Comparison of ENCODE assay signal across 8 cellular contexts in the genomic region with DNA sequence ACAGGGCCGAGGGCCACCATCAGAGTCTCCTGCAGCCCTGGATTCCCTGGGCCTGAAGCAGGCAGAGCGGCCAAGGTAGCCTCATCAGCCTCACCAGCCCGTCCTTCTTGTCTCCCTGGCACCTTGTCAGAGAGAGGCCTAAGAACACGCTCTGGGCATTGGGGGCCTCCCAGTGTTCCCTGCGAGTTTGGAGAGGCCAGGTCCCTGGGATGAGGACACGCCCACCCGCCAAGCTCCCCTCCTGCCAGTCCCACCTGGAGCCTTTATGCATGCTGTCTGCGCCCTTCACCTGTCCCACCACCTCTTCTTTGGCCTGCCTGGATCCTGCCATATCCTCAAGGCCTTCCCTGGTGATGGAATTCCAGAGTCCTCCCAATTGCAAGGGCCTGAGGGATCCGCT.
"Had no signal": no experiment of that assay in that cellular context is flagged by ENCODE, and none has a peak within 500 bp of the region (broad histone marks: within the 10 kb centered on the region; RNA-seq: fewer than 3 reads in every experiment).

No MANE protein-coding gene starts in this region.

- H3K4me3 ChIP-seq: coronary artery, mucosa of descending colon, pancreas, sigmoid colon, thoracic aorta had no signal

- H3K9me3 ChIP-seq: mucosa of descending colon, neutrophil, pancreas, sigmoid colon, thoracic aorta had no signal

- H3K36me3 ChIP-seq: brain microvascular endothelial cell, neutrophil, pancreas, sigmoid colon, thoracic aorta had no signal

- H3K4me1 ChIP-seq: foreskin keratinocyte, pancreas had no signal

- H3K27ac ChIP-seq: brain microvascular endothelial cell, coronary artery, foreskin keratinocyte, neutrophil, pancreas, thoracic aorta had no signal

- H3K27me3 ChIP-seq: brain microvascular endothelial cell, foreskin keratinocyte, neutrophil, pancreas, sigmoid colon had no signal
